ENCODE assay signal across 8 cellular contexts in the genomic region with DNA sequence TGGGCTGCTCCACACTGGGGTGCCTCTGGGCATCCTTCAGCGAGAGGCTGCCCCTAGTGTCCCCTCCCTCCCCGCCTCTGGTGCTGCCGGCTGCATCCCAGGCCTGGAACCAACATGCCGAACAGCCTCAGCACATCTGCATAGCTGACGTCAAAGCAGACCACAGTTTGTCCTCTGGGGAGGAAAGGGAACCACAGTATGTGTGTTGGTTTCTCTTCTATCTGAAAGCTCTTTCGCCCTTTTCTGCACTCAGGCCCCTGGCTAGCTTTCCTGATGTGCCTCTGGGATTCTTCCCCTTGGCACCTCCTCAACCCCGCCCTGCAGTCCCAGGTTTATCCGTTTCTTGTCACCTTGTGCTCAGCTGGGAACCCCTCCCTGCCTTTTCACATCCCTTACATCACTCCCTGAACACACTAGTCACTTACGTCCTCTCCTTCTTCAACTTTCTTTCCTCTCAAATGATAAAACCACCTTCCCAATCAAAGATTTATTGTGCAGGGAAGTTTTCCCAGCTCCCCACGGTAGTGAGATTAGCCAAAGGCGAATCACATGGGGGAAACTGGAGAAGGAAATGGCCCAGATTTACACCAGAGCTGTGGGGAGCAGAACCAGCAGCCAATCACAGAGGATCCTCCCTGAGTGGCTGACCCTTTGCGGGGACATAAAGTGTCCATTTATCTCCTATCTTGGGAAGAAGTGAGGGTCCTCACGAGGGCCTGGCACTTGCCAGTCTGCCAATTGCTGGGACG. TPM values are rescaled to one million over a fixed set of nuclear protein-coding genes. Genes with fewer than 3 reads are reported as not detected.
DNase-seq lines count a peak whose midpoint lies in the region; ATAC-seq and TF ChIP-seq lines count a peak whose summit lies in the region.

No MANE protein-coding gene starts in this region.

- CTCF ChIA-PET in CD8-positive, alpha-beta memory T cell (lab: Charles Lee): interaction anchor here (1.2 kb wide), 1 partner anchor 10 kb away, joined by 3 read pairs; no protein-coding TSS in a partner anchor

- H3K27ac Mint-ChIP-seq in CD8-positive, alpha-beta memory T cell: peak overlapping the region in 6 of 8 donors; percentile 27 to 92 (median 76)

- peak in 4 of 5 donors; percentile 7 to 56 (median 24) for DNase-seq in CD8-positive, alpha-beta memory T cell
- peak; percentile 23 to 32 for DNase-seq in activated T-cell treated with anti-CD3 and anti-CD28 coated beads, Interleukin-2, amount 50 U/mL, for 48 hours
- DNase-seq in lung (ENCODE audit: low spot score): no peak
- DNase-seq in NCI-H2196 (lab: John Stamatoyannopoulos, UW; ENCODE audit: unreplicated experiment): no peak
- DNase-seq in NCI-H2227 treated with DMSO at 0.1 percent for 48 hours (lab: John Stamatoyannopoulos, UW): no peak
- no peak for DNase-seq in OCI-M2 (lab: John Stamatoyannopoulos, UW; ENCODE audit: unreplicated experiment)

- POLR2A ChIA-PET in CD8-positive, alpha-beta memory T cell (lab: Charles Lee): no interaction called here

- no peaks in the 10 kb centered on the region for H3K36me3 Mint-ChIP-seq in CD8-positive, alpha-beta memory T cell

- H3K9me3 ChIP-seq in CD8-positive, alpha-beta memory T cell (ENCODE audit: low read length): no peaks in the 10 kb centered on the region
- no peaks in the 10 kb centered on the region for H3K9me3 ChIP-seq in lung (ENCODE audit: control insufficient read depth in 2 of 2, insufficient read depth in 1 of 2, low read length in 1 of 2)

- H3K4me1 Mint-ChIP-seq in CD8-positive, alpha-beta memory T cell: peaks cover 7 to 13% (median 8%) of the 10 kb centered on the region in 3 donors

- ATAC-seq in GM19455 (IDR thresholded peaks at IDR 0.05; ENCODE audit: unreplicated experiment) (peak; percentile 99), HG03354 (IDR thresholded peaks at IDR 0.05; ENCODE audit: poor library complexity, severe bottlenecking, unreplicated experiment) (peak; percentile 100), lung (ENCODE audit: insufficient read depth, low FRiP score) (peak; percentile 61)

- no peak for TF ChIP-seq CTCF in lung (IDR thresholded peaks at IDR 0.05; ENCODE audit: control extremely low read depth, extremely low read depth)

- H3K27me3 Mint-ChIP-seq in CD8-positive, alpha-beta memory T cell: peaks cover 0 to 9% of the 10 kb centered on the region in 2 donors

- H3K4me1 ChIP-seq in CD8-positive, alpha-beta memory T cell (ENCODE audit: insufficient read depth, low read length): peaks cover 9% of the 10 kb centered on the region
- no peaks in the 10 kb centered on the region for H3K4me1 ChIP-seq in lung (ENCODE audit: control insufficient read depth in 2 of 2, insufficient read depth in 2 of 2, low read length in 2 of 2)

- H3K27ac ChIP-seq in CD8-positive, alpha-beta memory T cell (ENCODE audit: low read depth, low read length): no peak overlapping the region
- no peak overlapping the region for H3K27ac ChIP-seq in lung (ENCODE audit: low read depth in 1 of 2, low read length in 1 of 2)

- H3K9me3 Mint-ChIP-seq in CD8-positive, alpha-beta memory T cell: no peaks in the 10 kb centered on the region

- H3K4me3 ChIP-seq in CD8-positive, alpha-beta memory T cell (ENCODE audit: low read length): no peak overlapping the region
- H3K4me3 ChIP-seq in lung: no peak overlapping the region

- no peaks in the 10 kb centered on the region for H3K27me3 ChIP-seq in CD8-positive, alpha-beta memory T cell (ENCODE audit: insufficient read depth, low read length, poor library complexity, severe bottlenecking)
- no peaks in the 10 kb centered on the region for H3K27me3 ChIP-seq in lung (ENCODE audit: control insufficient read depth, insufficient read depth)

- WGBS in lung, 2 donors: 53 to 58% methylated on average over 14 of the region's 14 CpGs

- no peaks in the 10 kb centered on the region for H3K36me3 ChIP-seq in CD8-positive, alpha-beta memory T cell (ENCODE audit: insufficient read depth, low read length)
- H3K36me3 ChIP-seq in lung (ENCODE audit: control insufficient read depth in 2 of 2, insufficient read depth in 2 of 2, low read length in 2 of 2): no peaks in the 10 kb centered on the region

- H3K4me3 Mint-ChIP-seq in CD8-positive, alpha-beta memory T cell: peak overlapping the region in 3 of 7 donors; percentile 25 to 63 (median 49)

RNA-seq across cellular contexts. Expression of gene B4GALT1, which starts 35.6 kb away (rescaled TPM):
- 10 to 100 TPM; 38.0 to 38.3 TPM for total RNA-seq in CD8-positive, alpha-beta memory T cell
- 41.6 TPM for polyA plus RNA-seq in CD8-positive, alpha-beta memory T cell
- 100 to 1,000 TPM in 1 of 2 donors, 10 to 100 TPM in 1; 58.8 to 114 TPM for total RNA-seq in lung
- 100 to 1,000 TPM in 1 of 2 donors, 10 to 100 TPM in 1; 27.2 to 130 TPM for polyA plus RNA-seq in lung

RNA-seq across cellular contexts. Expression of gene SPINK4, which starts 37.2 kb away (rescaled TPM):
- total RNA-seq in CD8-positive, alpha-beta memory T cell: not detected
- polyA plus RNA-seq in CD8-positive, alpha-beta memory T cell: not detected
- not detected for total RNA-seq in lung
- not detected for polyA plus RNA-seq in lung

Comparison
In these comparisons a context has a peak if more than half of its experiments do, and no peak if none do; other contexts are left out.
1. DNase-seq: peak in CD8-positive, alpha-beta memory T cell (4 of 5) and activated T-cell treated with anti-CD3 and anti-CD28 coated beads, Interleukin-2, amount 50 U/mL, for 48 hours (2 of 2); none in lung (single experiment), NCI-H2196 (single experiment), NCI-H2227 treated with DMSO at 0.1 percent for 48 hours (single experiment) and OCI-M2 (single experiment).
2. Peak in every context shown above with its lines, with median percentiles within 50 percentile points of each other: ATAC-seq.